Comparison of ENCODE assay signal across 8 cellular contexts in genomic region chr20:62123450-62124118, GRCh38.
DNase-seq lines count a peak whose midpoint lies in the region; ATAC-seq and TF ChIP-seq lines count a peak whose summit lies in the region.

No MANE protein-coding gene starts in this region.

- peaks cover 42 to 47% (median 45%) of the 10 kb centered on the region in 11 experiments for H3K36me3 ChIP-seq in BLaER1 treated with 17β-estradiol and CSF1 and Interleukin-3, amounts not matched to agents 10 nM and 100 nM
- peaks cover 31 to 35% of the 10 kb centered on the region in 2 donors for H3K36me3 ChIP-seq in muscle layer of duodenum (ENCODE audit: control insufficient read depth in 1 of 2, insufficient read depth in 2 of 2, low read length in 2 of 2)

- DNase-seq in Kasumi-1 (lab: John Stamatoyannopoulos, UW) (peak; percentile 59 to 75), cardiac fibroblast (ENCODE audit: low read depth in 2 of 2) (peak; percentile 39 to 65), 8988T (no peak), NCI-H524 (lab: John Stamatoyannopoulos, UW) (no peak), activated gamma-delta T cell treated with Interleukin-2 at 50 U/mL for 16 hours (no peak)

- TF ChIP-seq CTCF in cardiac fibroblast (IDR thresholded peaks at IDR 0.05; ENCODE audit: low read depth, low read length), result peak; percentile 25

- H3K4me2 ChIP-seq in BLaER1 treated with 17β-estradiol and CSF1 and Interleukin-3, amounts not matched to agents 10 nM and 100 nM, result peak overlapping the region; percentile 92 to 99 (median 96)

- no peak for ATAC-seq in HG02588 (IDR thresholded peaks at IDR 0.05; ENCODE audit: unreplicated experiment)

- no peaks in the 10 kb centered on the region for H3K27me3 ChIP-seq in BLaER1 treated with 17β-estradiol and CSF1 and Interleukin-3, amounts not matched to agents 10 nM and 100 nM
- H3K27me3 ChIP-seq in muscle layer of duodenum (ENCODE audit: low read depth, low read length), result no peaks in the 10 kb centered on the region

- peak overlapping the region; percentile 80 to 96 (median 92) for H3K4me3 ChIP-seq in BLaER1 treated with 17β-estradiol and CSF1 and Interleukin-3, amounts not matched to agents 10 nM and 100 nM
- H3K4me3 ChIP-seq in cardiac fibroblast (replicated peaks in 1 of 2; ENCODE audit: low read depth in 2 of 2, low read length in 2 of 2) (peak overlapping the region; percentile 76 to 82), muscle layer of duodenum (ENCODE audit: low read depth in 1 of 2, low read length in 2 of 2) (peak overlapping the region; percentile 44 to 85)

- no peaks in the 10 kb centered on the region; a peak in 1 of 22 replicates for H3K9me3 ChIP-seq in BLaER1 treated with 17β-estradiol and CSF1 and Interleukin-3, amounts not matched to agents 10 nM and 100 nM (replicated peaks in 1 of 11)
- no peaks in the 10 kb centered on the region for H3K9me3 ChIP-seq in muscle layer of duodenum (ENCODE audit: control insufficient read depth in 1 of 2, low read length in 2 of 2)

- H4K20me1 ChIP-seq in BLaER1 treated with 17β-estradiol and CSF1 and Interleukin-3, amounts not matched to agents 10 nM and 100 nM, result peaks cover 28 to 58% (median 57%) of the 10 kb centered on the region in 11 experiments

- H3K4me1 ChIP-seq in BLaER1 treated with 17β-estradiol and CSF1 and Interleukin-3, amounts not matched to agents 10 nM and 100 nM, result peaks cover 49 to 84% (median 80%) of the 10 kb centered on the region in 10 experiments
- H3K4me1 ChIP-seq in muscle layer of duodenum (ENCODE audit: control insufficient read depth in 1 of 2, insufficient read depth in 2 of 2, low read length in 2 of 2), result peaks cover 9 to 18% of the 10 kb centered on the region in 2 donors

- H3K9ac ChIP-seq in BLaER1 treated with 17β-estradiol and CSF1 and Interleukin-3, amounts not matched to agents 10 nM and 100 nM, result peak overlapping the region; percentile 90 to 97 (median 95)

- H3K27ac ChIP-seq in BLaER1 treated with 17β-estradiol and CSF1 and Interleukin-3, amounts not matched to agents 10 nM and 100 nM, result peak overlapping the region in 10 of 11 experiments; percentile 87 to 98 (median 92); a peak in 20 of 22 replicates
- no peak overlapping the region for H3K27ac ChIP-seq in muscle layer of duodenum (ENCODE audit: low read length)

Comparison
In these comparisons a context has a peak if more than half of its experiments do, and no peak if none do; other contexts are left out.
1. DNase-seq: peak in Kasumi-1 (2 of 2) and cardiac fibroblast (2 of 2); none in 8988T (single experiment), NCI-H524 (0 of 2) and activated gamma-delta T cell treated with Interleukin-2 at 50 U/mL for 16 hours (single experiment).
2. Peak in every context shown above with its lines, with median percentiles within 50 percentile points of each other: H3K4me3 ChIP-seq.